ENCODE assay signal across 11 cellular contexts in genomic region chr18:12422936-12423335, GRCh38. TPM values are rescaled to one million over a fixed set of nuclear protein-coding genes. Genes with fewer than 3 reads are reported as not detected.
DNase-seq lines count a peak whose midpoint lies in the region; ATAC-seq and TF ChIP-seq lines count a peak whose summit lies in the region.
"Had no signal": no experiment of that assay in that cellular context is flagged by ENCODE, and none has a peak within 500 bp of the region (broad histone marks: within the 10 kb centered on the region; RNA-seq: fewer than 3 reads in every experiment).

No MANE protein-coding gene starts in this region.

- H3K9me3 Mint-ChIP-seq in glutamatergic neuron (ENCODE audit: unreplicated experiment): peaks cover 2% of the 10 kb centered on the region

- H3K27ac Mint-ChIP-seq in glutamatergic neuron (ENCODE audit: unreplicated experiment): no peak overlapping the region

- intact Hi-C loops in PC-3 (cut with micrococcal nuclease): no loop called here

- no peak overlapping the region for H2AFZ ChIP-seq in PC-3 (ENCODE audit: low read length)

- peaks cover 4% of the 10 kb centered on the region for H3F3A ChIP-seq in PC-3 (ENCODE audit: low read length, unreplicated experiment)

- TF ChIP-seq RAD21 in Ishikawa (IDR thresholded peaks at IDR 0.05; ENCODE audit: low read depth): peak; percentile 37; the same call in 1 of the 2 replicates

- POLR2A ChIA-PET in PC-3 (lab: Charles Lee; ENCODE audit: unreplicated experiment): no interaction called here

- no peak overlapping the region for H3K4me2 ChIP-seq in PC-3 (ENCODE audit: low read length)

- no peak overlapping the region for H3K4me3 ChIP-seq in PC-3 (ENCODE audit: low read length)

- peaks cover 6% of the 10 kb centered on the region; the same call in 1 of the 2 replicates for H3K79me2 ChIP-seq in PC-3 (ENCODE audit: low read length)

- H3K27me3 ChIP-seq in PC-3 (ENCODE audit: low read length): no peaks in the 10 kb centered on the region

- H3K9ac ChIP-seq in PC-3 (ENCODE audit: low read length): no peak overlapping the region

- H4K20me1 ChIP-seq in PC-3 (ENCODE audit: low read length): no peaks in the 10 kb centered on the region

- H3K4me1 Mint-ChIP-seq in glutamatergic neuron (ENCODE audit: low read depth, unreplicated experiment): peaks cover 7% of the 10 kb centered on the region

- TF ChIP-seq CTCF in PC-3 (conservative IDR thresholded peaks at IDR 0.05; ENCODE audit: low read depth, low read length): peak; percentile 64
- TF ChIP-seq CTCF in glutamatergic neuron (IDR thresholded peaks at IDR 0.05; ENCODE audit: partially characterized antibody, unreplicated experiment): no peak

- no peak overlapping the region for H3K27ac ChIP-seq in PC-3 (ENCODE audit: low read length)

- H3K9me3 ChIP-seq in PC-3 (ENCODE audit: low read length): no peaks in the 10 kb centered on the region

- H3K36me3 ChIP-seq in PC-3 (ENCODE audit: low read depth, low read length): peaks cover 8% of the 10 kb centered on the region

- peak; percentile 63 for DNase-seq in DMS53 (lab: John Stamatoyannopoulos, UW)
- DNase-seq in DMS53 treated with DMSO at 0.1 percent for 48 hours (lab: John Stamatoyannopoulos, UW; ENCODE audit: unreplicated experiment): no peak
- peak; percentile 23 for DNase-seq in PC-3
- peak; percentile 41 for DNase-seq in iPS-NIHi7 (ENCODE audit: extremely low spot score)
- DNase-seq in activated CD8-positive, alpha-beta memory T cell treated with anti-CD3 and anti-CD28 coated beads, Interleukin-2, amount 50 U/mL, for 4 hours: no peak
- DNase-seq in glutamatergic neuron: no peak
- DNase-seq: activated CD4-positive, CD25-positive, alpha-beta regulatory T cell treated with anti-CD3 and anti-CD28 coated beads, Interleukin-2, amount 50 U/mL, for 72 hours; aorta; NCI-H187 treated with DMSO at 0.1 percent for 48 hours had no signal

- CTCF ChIA-PET in PC-3 (lab: Charles Lee): no interaction called here

- H3K27me3 Mint-ChIP-seq in glutamatergic neuron (ENCODE audit: unreplicated experiment): peaks cover 6% of the 10 kb centered on the region

- no peaks in the 10 kb centered on the region for H3K36me3 Mint-ChIP-seq in glutamatergic neuron (ENCODE audit: unreplicated experiment)

- no peak overlapping the region for H3K4me3 Mint-ChIP-seq in glutamatergic neuron (ENCODE audit: unreplicated experiment)

- ATAC-seq in PC-3 (peak; percentile 11; the same call in 1 of the 2 replicates), GM21390 (IDR thresholded peaks at IDR 0.05; ENCODE audit: unreplicated experiment) (no peak)

- no peaks in the 10 kb centered on the region for H3K9me2 ChIP-seq in PC-3 (replicated peaks; ENCODE audit: low read length)

- no peak for TF ChIP-seq EP300 in Ishikawa (IDR thresholded peaks at IDR 0.05; ENCODE audit: borderline replicate concordance)

- no peaks in the 10 kb centered on the region for H3K4me1 ChIP-seq in PC-3 (ENCODE audit: insufficient read depth, low read length)

- no TSS peak for BruUV-seq in PC-3 (replicated peaks; lab: Mats Ljungman, UMichigan)

TF ChIP-seq in Ishikawa, 13 proteins besides CTCF, POLR2A, EP300 and RAD21:
- TF ChIP-seq NFIC (IDR thresholded peaks at IDR 0.05): no peak
- no peak for TF ChIP-seq CREB1 (IDR thresholded peaks at IDR 0.05; ENCODE audit: low read depth)
- TF ChIP-seq REST (IDR thresholded peaks at IDR 0.05; ENCODE audit: low read depth): no peak
- no peak for TF ChIP-seq MAX (IDR thresholded peaks at IDR 0.05)
- TF ChIP-seq CEBPB (IDR thresholded peaks at IDR 0.05): no peak
- TF ChIP-seq YY1 (IDR thresholded peaks at IDR 0.05; ENCODE audit: low read depth): no peak
- TF ChIP-seq USF1 (IDR thresholded peaks at IDR 0.05): no peak
- TF ChIP-seq FOXM1 (IDR thresholded peaks at IDR 0.05; ENCODE audit: borderline replicate concordance, low read depth): no peak

RNA-seq across cellular contexts. Expression of gene PRELID3A, which starts 15.2 kb away (rescaled TPM):
- total RNA-seq in PC-3 (2014; rRNA removed) (9.7 and 16.5 TPM in 2 replicates), glutamatergic neuron (ENCODE audit: unreplicated experiment) (7.5 TPM)

RNA-seq across cellular contexts. Expression of gene AFG3L2, which starts 45.9 kb away (rescaled TPM):
- 79.3 and 95.7 TPM in 2 replicates for total RNA-seq in PC-3 (2014; rRNA removed)
- 46.7 TPM for total RNA-seq in glutamatergic neuron (ENCODE audit: unreplicated experiment)

Comparison
In these comparisons a context has a peak if more than half of its experiments do, and no peak if none do; other contexts are left out.
1. DNase-seq: peak in DMS53 (single experiment), PC-3 (single experiment) and iPS-NIHi7 (single experiment); none in DMS53 treated with DMSO at 0.1 percent for 48 hours (single experiment), activated CD8-positive, alpha-beta memory T cell treated with anti-CD3 and anti-CD28 coated beads, Interleukin-2, amount 50 U/mL, for 4 hours (single experiment) and glutamatergic neuron (single experiment).